ENCODE assay signal across 1 cellular context in genomic region chr17:55302407-55302787, GRCh38.
TF ChIP-seq lines count a peak whose summit lies in the region.

No MANE protein-coding gene starts in this region.

TF ChIP-seq in HepG2, 621 proteins besides CTCF, POLR2A, EP300 and RAD21:
- TF ChIP-seq HNRNPK (IDR thresholded peaks at IDR 0.05; ENCODE audit: low read depth, low read length, poor library complexity, severe bottlenecking) (peak; percentile 66), KAT7 (CRISPR knock-in tag; IDR thresholded peaks at IDR 0.05; ENCODE audit: borderline replicate concordance) (0 out of 2 replicates have a peak, but pooled peaks have one; percentile 5), SOX13 (IDR thresholded peaks at IDR 0.05) (no peak), SOX13 (CRISPR knock-in tag; conservative IDR thresholded peaks at IDR 0.05 in 1 of 2, IDR thresholded peaks at IDR 0.05 in 1 of 2) (peak in 1 of 2 experiments; percentile 2; a peak in 1 of 4 replicates), NR2F6 (IDR thresholded peaks at IDR 0.05) (peak; percentile 5; the same call in 1 of the 2 replicates), NR2F6 (CRISPR knock-in tag; IDR thresholded peaks at IDR 0.05) (no peak), HMG20A (CRISPR knock-in tag; IDR thresholded peaks at IDR 0.05; ENCODE audit: borderline replicate concordance) (no peak), MAF1 (CRISPR knock-in tag; IDR thresholded peaks at IDR 0.05; ENCODE audit: borderline replicate concordance) (no peak), GMEB1 (CRISPR knock-in tag; IDR thresholded peaks at IDR 0.05; ENCODE audit: borderline replicate concordance) (no peak), NCOR1 (IDR thresholded peaks at IDR 0.05; ENCODE audit: borderline replicate concordance, low read length) (peak; percentile 24; the same call in 1 of the 2 replicates), CC2D1A (CRISPR knock-in tag; IDR thresholded peaks at IDR 0.05) (0 out of 2 replicates have a peak, but pooled peaks have one; percentile 44), NFRKB (IDR thresholded peaks at IDR 0.05) (no peak), GRHL1 (CRISPR knock-in tag; conservative IDR thresholded peaks at IDR 0.05) (no peak), CEBPZ (IDR thresholded peaks at IDR 0.05; ENCODE audit: low read length) (no peak), TCF7 (IDR thresholded peaks at IDR 0.05; ENCODE audit: low read depth) (peak; percentile 0; the same call in 1 of the 2 replicates), MEF2D (CRISPR knock-in tag; IDR thresholded peaks at IDR 0.05) (0 out of 2 replicates have a peak, but pooled peaks have one; percentile 14), REPIN1 (CRISPR knock-in tag; IDR thresholded peaks at IDR 0.05; ENCODE audit: borderline replicate concordance, low read depth) (peak; percentile 6; the same call in 1 of the 2 replicates), AGO2 (optimal IDR thresholded peaks at IDR 0.05; ENCODE audit: low read depth, low read length) (peak; percentile 25), TSC22D2 (CRISPR knock-in tag; IDR thresholded peaks at IDR 0.05; ENCODE audit: borderline replicate concordance) (no peak), MBD4 (IDR thresholded peaks at IDR 0.05; ENCODE audit: borderline replicate concordance, low read length) (peak; percentile 17; the same call in 1 of the 2 replicates), CHD4 (IDR thresholded peaks at IDR 0.05; ENCODE audit: borderline replicate concordance, low read length) (0 out of 2 replicates have a peak, but pooled peaks have one; percentile 20)
- TF ChIP-seq, protein P1, sequence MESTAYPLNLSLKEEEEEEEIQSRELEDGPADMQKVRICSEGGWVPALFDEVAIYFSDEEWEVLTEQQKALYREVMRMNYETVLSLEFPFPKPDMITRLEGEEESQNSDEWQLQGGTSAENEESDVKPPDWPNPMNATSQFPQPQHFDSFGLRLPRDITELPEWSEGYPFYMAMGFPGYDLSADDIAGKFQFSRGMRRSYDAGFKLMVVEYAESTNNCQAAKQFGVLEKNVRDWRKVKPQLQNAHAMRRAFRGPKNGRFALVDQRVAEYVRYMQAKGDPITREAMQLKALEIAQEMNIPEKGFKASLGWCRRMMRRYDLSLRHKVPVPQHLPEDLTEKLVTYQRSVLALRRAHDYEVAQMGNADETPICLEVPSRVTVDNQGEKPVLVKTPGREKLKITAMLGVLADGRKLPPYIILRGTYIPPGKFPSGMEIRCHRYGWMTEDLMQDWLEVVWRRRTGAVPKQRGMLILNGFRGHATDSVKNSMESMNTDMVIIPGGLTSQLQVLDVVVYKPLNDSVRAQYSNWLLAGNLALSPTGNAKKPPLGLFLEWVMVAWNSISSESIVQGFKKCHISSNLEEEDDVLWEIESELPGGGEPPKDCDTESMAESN (CRISPR knock-in tag; conservative IDR thresholded peaks at IDR 0.05) = 0 out of 2 replicates have a peak, but pooled peaks have one; percentile 0
- TF ChIP-seq, protein P2, sequence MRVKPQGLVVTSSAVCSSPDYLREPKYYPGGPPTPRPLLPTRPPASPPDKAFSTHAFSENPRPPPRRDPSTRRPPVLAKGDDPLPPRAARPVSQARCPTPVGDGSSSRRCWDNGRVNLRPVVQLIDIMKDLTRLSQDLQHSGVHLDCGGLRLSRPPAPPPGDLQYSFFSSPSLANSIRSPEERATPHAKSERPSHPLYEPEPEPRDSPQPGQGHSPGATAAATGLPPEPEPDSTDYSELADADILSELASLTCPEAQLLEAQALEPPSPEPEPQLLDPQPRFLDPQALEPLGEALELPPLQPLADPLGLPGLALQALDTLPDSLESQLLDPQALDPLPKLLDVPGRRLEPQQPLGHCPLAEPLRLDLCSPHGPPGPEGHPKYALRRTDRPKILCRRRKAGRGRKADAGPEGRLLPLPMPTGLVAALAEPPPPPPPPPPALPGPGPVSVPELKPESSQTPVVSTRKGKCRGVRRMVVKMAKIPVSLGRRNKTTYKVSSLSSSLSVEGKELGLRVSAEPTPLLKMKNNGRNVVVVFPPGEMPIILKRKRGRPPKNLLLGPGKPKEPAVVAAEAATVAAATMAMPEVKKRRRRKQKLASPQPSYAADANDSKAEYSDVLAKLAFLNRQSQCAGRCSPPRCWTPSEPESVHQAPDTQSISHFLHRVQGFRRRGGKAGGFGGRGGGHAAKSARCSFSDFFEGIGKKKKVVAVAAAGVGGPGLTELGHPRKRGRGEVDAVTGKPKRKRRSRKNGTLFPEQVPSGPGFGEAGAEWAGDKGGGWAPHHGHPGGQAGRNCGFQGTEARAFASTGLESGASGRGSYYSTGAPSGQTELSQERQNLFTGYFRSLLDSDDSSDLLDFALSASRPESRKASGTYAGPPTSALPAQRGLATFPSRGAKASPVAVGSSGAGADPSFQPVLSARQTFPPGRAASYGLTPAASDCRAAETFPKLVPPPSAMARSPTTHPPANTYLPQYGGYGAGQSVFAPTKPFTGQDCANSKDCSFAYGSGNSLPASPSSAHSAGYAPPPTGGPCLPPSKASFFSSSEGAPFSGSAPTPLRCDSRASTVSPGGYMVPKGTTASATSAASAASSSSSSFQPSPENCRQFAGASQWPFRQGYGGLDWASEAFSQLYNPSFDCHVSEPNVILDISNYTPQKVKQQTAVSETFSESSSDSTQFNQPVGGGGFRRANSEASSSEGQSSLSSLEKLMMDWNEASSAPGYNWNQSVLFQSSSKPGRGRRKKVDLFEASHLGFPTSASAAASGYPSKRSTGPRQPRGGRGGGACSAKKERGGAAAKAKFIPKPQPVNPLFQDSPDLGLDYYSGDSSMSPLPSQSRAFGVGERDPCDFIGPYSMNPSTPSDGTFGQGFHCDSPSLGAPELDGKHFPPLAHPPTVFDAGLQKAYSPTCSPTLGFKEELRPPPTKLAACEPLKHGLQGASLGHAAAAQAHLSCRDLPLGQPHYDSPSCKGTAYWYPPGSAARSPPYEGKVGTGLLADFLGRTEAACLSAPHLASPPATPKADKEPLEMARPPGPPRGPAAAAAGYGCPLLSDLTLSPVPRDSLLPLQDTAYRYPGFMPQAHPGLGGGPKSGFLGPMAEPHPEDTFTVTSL (CRISPR knock-in tag; IDR thresholded peaks at IDR 0.05; ENCODE audit: borderline replicate concordance) = peak; percentile 60; the same call in 1 of the 2 replicates
- TF ChIP-seq, protein P3, sequence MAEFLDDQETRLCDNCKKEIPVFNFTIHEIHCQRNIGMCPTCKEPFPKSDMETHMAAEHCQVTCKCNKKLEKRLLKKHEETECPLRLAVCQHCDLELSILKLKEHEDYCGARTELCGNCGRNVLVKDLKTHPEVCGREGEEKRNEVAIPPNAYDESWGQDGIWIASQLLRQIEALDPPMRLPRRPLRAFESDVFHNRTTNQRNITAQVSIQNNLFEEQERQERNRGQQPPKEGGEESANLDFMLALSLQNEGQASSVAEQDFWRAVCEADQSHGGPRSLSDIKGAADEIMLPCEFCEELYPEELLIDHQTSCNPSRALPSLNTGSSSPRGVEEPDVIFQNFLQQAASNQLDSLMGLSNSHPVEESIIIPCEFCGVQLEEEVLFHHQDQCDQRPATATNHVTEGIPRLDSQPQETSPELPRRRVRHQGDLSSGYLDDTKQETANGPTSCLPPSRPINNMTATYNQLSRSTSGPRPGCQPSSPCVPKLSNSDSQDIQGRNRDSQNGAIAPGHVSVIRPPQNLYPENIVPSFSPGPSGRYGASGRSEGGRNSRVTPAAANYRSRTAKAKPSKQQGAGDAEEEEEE (CRISPR knock-in tag; IDR thresholded peaks at IDR 0.05; ENCODE audit: borderline replicate concordance) = no peak
- TF ChIP-seq, protein P4, sequence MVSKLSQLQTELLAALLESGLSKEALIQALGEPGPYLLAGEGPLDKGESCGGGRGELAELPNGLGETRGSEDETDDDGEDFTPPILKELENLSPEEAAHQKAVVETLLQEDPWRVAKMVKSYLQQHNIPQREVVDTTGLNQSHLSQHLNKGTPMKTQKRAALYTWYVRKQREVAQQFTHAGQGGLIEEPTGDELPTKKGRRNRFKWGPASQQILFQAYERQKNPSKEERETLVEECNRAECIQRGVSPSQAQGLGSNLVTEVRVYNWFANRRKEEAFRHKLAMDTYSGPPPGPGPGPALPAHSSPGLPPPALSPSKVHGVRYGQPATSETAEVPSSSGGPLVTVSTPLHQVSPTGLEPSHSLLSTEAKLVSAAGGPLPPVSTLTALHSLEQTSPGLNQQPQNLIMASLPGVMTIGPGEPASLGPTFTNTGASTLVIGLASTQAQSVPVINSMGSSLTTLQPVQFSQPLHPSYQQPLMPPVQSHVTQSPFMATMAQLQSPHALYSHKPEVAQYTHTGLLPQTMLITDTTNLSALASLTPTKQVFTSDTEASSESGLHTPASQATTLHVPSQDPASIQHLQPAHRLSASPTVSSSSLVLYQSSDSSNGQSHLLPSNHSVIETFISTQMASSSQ (IDR thresholded peaks at IDR 0.05; ENCODE audit: low read depth) = 0 out of 2 replicates have a peak, but pooled peaks have one; percentile 11
- TF ChIP-seq, protein P4 (CRISPR knock-in tag; IDR thresholded peaks at IDR 0.05; ENCODE audit: borderline replicate concordance) = no peak
- TF ChIP-seq, protein P5, sequence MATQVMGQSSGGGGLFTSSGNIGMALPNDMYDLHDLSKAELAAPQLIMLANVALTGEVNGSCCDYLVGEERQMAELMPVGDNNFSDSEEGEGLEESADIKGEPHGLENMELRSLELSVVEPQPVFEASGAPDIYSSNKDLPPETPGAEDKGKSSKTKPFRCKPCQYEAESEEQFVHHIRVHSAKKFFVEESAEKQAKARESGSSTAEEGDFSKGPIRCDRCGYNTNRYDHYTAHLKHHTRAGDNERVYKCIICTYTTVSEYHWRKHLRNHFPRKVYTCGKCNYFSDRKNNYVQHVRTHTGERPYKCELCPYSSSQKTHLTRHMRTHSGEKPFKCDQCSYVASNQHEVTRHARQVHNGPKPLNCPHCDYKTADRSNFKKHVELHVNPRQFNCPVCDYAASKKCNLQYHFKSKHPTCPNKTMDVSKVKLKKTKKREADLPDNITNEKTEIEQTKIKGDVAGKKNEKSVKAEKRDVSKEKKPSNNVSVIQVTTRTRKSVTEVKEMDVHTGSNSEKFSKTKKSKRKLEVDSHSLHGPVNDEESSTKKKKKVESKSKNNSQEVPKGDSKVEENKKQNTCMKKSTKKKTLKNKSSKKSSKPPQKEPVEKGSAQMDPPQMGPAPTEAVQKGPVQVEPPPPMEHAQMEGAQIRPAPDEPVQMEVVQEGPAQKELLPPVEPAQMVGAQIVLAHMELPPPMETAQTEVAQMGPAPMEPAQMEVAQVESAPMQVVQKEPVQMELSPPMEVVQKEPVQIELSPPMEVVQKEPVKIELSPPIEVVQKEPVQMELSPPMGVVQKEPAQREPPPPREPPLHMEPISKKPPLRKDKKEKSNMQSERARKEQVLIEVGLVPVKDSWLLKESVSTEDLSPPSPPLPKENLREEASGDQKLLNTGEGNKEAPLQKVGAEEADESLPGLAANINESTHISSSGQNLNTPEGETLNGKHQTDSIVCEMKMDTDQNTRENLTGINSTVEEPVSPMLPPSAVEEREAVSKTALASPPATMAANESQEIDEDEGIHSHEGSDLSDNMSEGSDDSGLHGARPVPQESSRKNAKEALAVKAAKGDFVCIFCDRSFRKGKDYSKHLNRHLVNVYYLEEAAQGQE (IDR thresholded peaks at IDR 0.05; ENCODE audit: borderline replicate concordance in 1 of 2, low read depth in 1 of 2, low read length in 2 of 2) = 0 out of 4 replicates have a peak, but pooled peaks of 1 of the 2 experiments have one; percentile 2
